In genomic region chr17:17859909-17860760, GRCh38 we compare ENCODE assay signal across 8 cellular contexts. TPM values are rescaled to one million over a fixed set of nuclear protein-coding genes. Genes with fewer than 3 reads are reported as not detected.
DNase-seq lines count a peak whose midpoint lies in the region; ATAC-seq lines count a peak whose summit lies in the region.

No MANE protein-coding gene starts in this region.

- peak; percentile 92 for ATAC-seq in left colon
- no peak for ATAC-seq in HG03159 (IDR thresholded peaks at IDR 0.05; ENCODE audit: unreplicated experiment)

- intact Hi-C loops in left colon (cut with DNase I, micrococcal nuclease) = loop anchor here (2.0 to 10.0 kb wide), 3 partner anchors 47 to 185 kb away; no protein-coding TSS in a partner anchor

- DNase-seq in SIG-M5 treated with dmso at 0.1 percent for 504 hours (lab: John Stamatoyannopoulos, UW; ENCODE audit: unreplicated experiment) = peak; percentile 24
- DNase-seq in SIG-M5 (lab: John Stamatoyannopoulos, UW) = no peak
- peak; percentile 14 for DNase-seq in MV-4-11 (lab: John Stamatoyannopoulos, UW)
- peak; percentile 20 to 43 (median 34) for DNase-seq in activated CD4-positive, CD25-positive, alpha-beta regulatory T cell (lab: John Stamatoyannopoulos, UW)
- peak; percentile 63 for DNase-seq in central memory CD4-positive, alpha-beta T cell
- DNase-seq in left colon = peak; percentile 43 to 72
- peak; percentile 60 to 67 for DNase-seq in stimulated activated CD4-positive, alpha-beta T cell treated with anti-CD3 and anti-CD28 coated beads, Interleukin-4, amount 100 ng/mL, for 4 hours

RNA-seq across cellular contexts. Expression of gene SREBF1, which starts 23.3 kb away (rescaled TPM):
- 100 to 1,000 TPM; 125 to 161 TPM for total RNA-seq in left colon
